3 cellular contexts compared by ENCODE assay signal in genomic region chr19:306151-306900, GRCh38.
TF ChIP-seq lines count a peak whose summit lies in the region.

No MANE protein-coding gene starts in this region.

TF ChIP-seq in IMR-90, 13 proteins besides CTCF, POLR2A, EP300 and RAD21:
- TF ChIP-seq, protein P1, sequence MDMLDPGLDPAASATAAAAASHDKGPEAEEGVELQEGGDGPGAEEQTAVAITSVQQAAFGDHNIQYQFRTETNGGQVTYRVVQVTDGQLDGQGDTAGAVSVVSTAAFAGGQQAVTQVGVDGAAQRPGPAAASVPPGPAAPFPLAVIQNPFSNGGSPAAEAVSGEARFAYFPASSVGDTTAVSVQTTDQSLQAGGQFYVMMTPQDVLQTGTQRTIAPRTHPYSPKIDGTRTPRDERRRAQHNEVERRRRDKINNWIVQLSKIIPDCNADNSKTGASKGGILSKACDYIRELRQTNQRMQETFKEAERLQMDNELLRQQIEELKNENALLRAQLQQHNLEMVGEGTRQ (IDR thresholded peaks at IDR 0.05; ENCODE audit: low read depth, low read length), result no peak
- TF ChIP-seq RFX5 (IDR thresholded peaks at IDR 0.05; ENCODE audit: low read depth, low read length) (no peak), RCOR1 (IDR thresholded peaks at IDR 0.05; ENCODE audit: insufficient replicate concordance, low read length) (no peak), MAZ (IDR thresholded peaks at IDR 0.05; ENCODE audit: borderline replicate concordance, low read depth, low read length) (no peak)

TF ChIP-seq in HepG2, 621 proteins besides CTCF, POLR2A, EP300 and RAD21:
- TF ChIP-seq RARG (CRISPR knock-in tag; IDR thresholded peaks at IDR 0.05; ENCODE audit: low read depth) (no peak), ZNF710 (CRISPR knock-in tag; IDR thresholded peaks at IDR 0.05; ENCODE audit: borderline replicate concordance) (no peak), SIX1 (CRISPR knock-in tag; IDR thresholded peaks at IDR 0.05; ENCODE audit: borderline replicate concordance) (no peak), MAF1 (CRISPR knock-in tag; IDR thresholded peaks at IDR 0.05; ENCODE audit: borderline replicate concordance) (no peak), HOXA9 (CRISPR knock-in tag; IDR thresholded peaks at IDR 0.05; ENCODE audit: borderline replicate concordance) (no peak), ZBTB38 (CRISPR knock-in tag; IDR thresholded peaks at IDR 0.05) (no peak), TOPORS (CRISPR knock-in tag; IDR thresholded peaks at IDR 0.05) (no peak), ZNF251 (CRISPR knock-in tag; IDR thresholded peaks at IDR 0.05) (no peak), NR2F2 (IDR thresholded peaks at IDR 0.05; ENCODE audit: borderline replicate concordance, low read depth) (no peak), ZNF318 (CRISPR knock-in tag; IDR thresholded peaks at IDR 0.05) (no peak), LBX2 (CRISPR knock-in tag; IDR thresholded peaks at IDR 0.05; ENCODE audit: borderline replicate concordance) (no peak)

TF ChIP-seq in HEK293T, 16 proteins besides CTCF, POLR2A, EP300 and RAD21:
- TF ChIP-seq CTBP1 (IDR thresholded peaks at IDR 0.05; ENCODE audit: borderline replicate concordance), result no peak
- no peak for TF ChIP-seq LEF1 (IDR thresholded peaks at IDR 0.05; ENCODE audit: borderline replicate concordance)
- TF ChIP-seq TARDBP (IDR thresholded peaks at IDR 0.05), result no peak
- no peak for TF ChIP-seq BHLHE40 (IDR thresholded peaks at IDR 0.05; ENCODE audit: borderline replicate concordance)
- TF ChIP-seq ARNT (IDR thresholded peaks at IDR 0.05), result no peak
- no peak for TF ChIP-seq NFRKB (IDR thresholded peaks at IDR 0.05)
